ENCODE assay signal across 8 cellular contexts in genomic region chr10:22345301-22346086, GRCh38. TPM values are rescaled to one million over a fixed set of nuclear protein-coding genes. Genes with fewer than 3 reads are reported as not detected.
A peak's percentile ranks its signal among the peaks of the same experiment; 100 is the strongest.
DNase-seq lines count a peak whose midpoint lies in the region; ATAC-seq, FAIRE-seq and TF ChIP-seq lines count a peak whose summit lies in the region.

Gene SPAG6, plus strand, starts transcription at chr10:22345496. Its CDS starts 116 bp downstream, at chr10:22345612.

- peak within 1 kb of the TSS; percentile 48 for H3K4me3 ChIP-seq in iPS-18c (ENCODE audit: insufficient read depth, low read depth, low read length)

- ATAC-seq in HG03280 (IDR thresholded peaks at IDR 0.05; ENCODE audit: unreplicated experiment) (no peak), HG02588 (IDR thresholded peaks at IDR 0.05; ENCODE audit: unreplicated experiment) (no peak)

- DNase-seq in GM12892 (ENCODE audit: insufficient read length) (no peak), NCI-H1417 (lab: John Stamatoyannopoulos, UW) (peak; percentile 78 to 92 (median 87))
- peak; percentile 20 for DNase-seq in activated T-helper 9 cell treated with anti-CD3 and anti-CD28 coated beads, Interleukin-2, amount 50 U/mL, for 16 hours (ENCODE audit: low read depth)
- DNase-seq in stimulated activated CD4-positive, alpha-beta T cell treated with anti-CD3 and anti-CD28 coated beads, Interleukin-4, amount 100 ng/mL, for 4 hours = peak; percentile 29 to 34
- no peak for DNase-seq in effector CD8-positive, alpha-beta T cell (lab: John Stamatoyannopoulos, UW)

- TF ChIP-seq POLR2A in GM12892 (IDR thresholded peaks at IDR 0.05; ENCODE audit: low read depth, low read length) = no peak

- FAIRE-seq in GM12892 (lab: Jason Lieb, UNC) = peak; percentile 87

- no peaks in the 10 kb centered on the region for H3K9me3 ChIP-seq in iPS-18c (ENCODE audit: control insufficient read depth, insufficient read depth, low read length)

RNA-seq across cellular contexts. Expression of gene SPAG6, which starts in this region (rescaled TPM):
- 0.17 TPM for polyA plus RNA-seq in GM12892 (2012; ENCODE audit: missing spikeins)

Comparison
In these comparisons a context has a peak if more than half of its experiments do, and no peak if none do; other contexts are left out.
1. DNase-seq: peak in NCI-H1417 (3 of 3), activated T-helper 9 cell treated with anti-CD3 and anti-CD28 coated beads, Interleukin-2, amount 50 U/mL, for 16 hours (single experiment) and stimulated activated CD4-positive, alpha-beta T cell treated with anti-CD3 and anti-CD28 coated beads, Interleukin-4, amount 100 ng/mL, for 4 hours (2 of 2); none in GM12892 (single experiment) and effector CD8-positive, alpha-beta T cell (single experiment).